21 cellular contexts compared by ENCODE assay signal in genomic region chr7:96313940-96314339, GRCh38. TPM values are rescaled to one million over a fixed set of nuclear protein-coding genes. Genes with fewer than 3 reads are reported as not detected.
DNase-seq lines count a peak whose midpoint lies in the region; FAIRE-seq and TF ChIP-seq lines count a peak whose summit lies in the region.
"Had no signal": no experiment of that assay in that cellular context is flagged by ENCODE, and none has a peak within 500 bp of the region (broad histone marks: within the 10 kb centered on the region; RNA-seq: fewer than 3 reads in every experiment).

No MANE protein-coding gene starts in this region.

- intact Hi-C loops in PC-9 (cut with micrococcal nuclease; ENCODE audit: unreplicated experiment): no loop called here
- intact Hi-C loops in colonic mucosa (cut with DNase I): no loop called here

- no peaks in the 10 kb centered on the region for H3K9me3 Mint-ChIP-seq in type B pancreatic cell
- H3K9me3 Mint-ChIP-seq: CD8-positive, alpha-beta memory T cell; IgD-negative memory B cell had no signal

- BruUV-seq in PC-9 (replicated peaks; lab: Mats Ljungman, UMichigan): no TSS peak

- H3K27ac Mint-ChIP-seq in type B pancreatic cell: peak overlapping the region; percentile 27

- POLR2A ChIA-PET in PC-9 (lab: Charles Lee; ENCODE audit: unreplicated experiment): interaction anchor here (0.6 kb wide), 1 partner anchor 22 kb away, joined by 3 read pairs; no protein-coding TSS in a partner anchor

- no peaks in the 10 kb centered on the region for H3K27me3 Mint-ChIP-seq in type B pancreatic cell
- H3K27me3 Mint-ChIP-seq: CD8-positive, alpha-beta memory T cell; IgD-negative memory B cell had no signal

- H3K4me1 ChIP-seq in PC-9 (replicated peaks; ENCODE audit: insufficient read depth) (peaks cover 50% of the 10 kb centered on the region), keratinocyte (ENCODE audit: control insufficient read depth, extremely low read depth, insufficient read depth, low read length) (peaks cover 16% of the 10 kb centered on the region), colonic mucosa (no peaks in the 10 kb centered on the region)

- peaks cover 25% of the 10 kb centered on the region for H3K36me3 Mint-ChIP-seq in type B pancreatic cell
- H3K36me3 Mint-ChIP-seq: CD8-positive, alpha-beta memory T cell; IgD-negative memory B cell had no signal

- peaks cover 33% of the 10 kb centered on the region for H4K20me1 ChIP-seq in PC-9 (ENCODE audit: insufficient read depth)
- no peaks in the 10 kb centered on the region for H4K20me1 ChIP-seq in keratinocyte (ENCODE audit: control insufficient read depth, extremely low read depth, insufficient read depth, low read length)

- H3K4me2 ChIP-seq in PC-9 (0 out of 2 replicates have a peak overlapping the region, but pooled peaks have one; percentile 0), keratinocyte (ENCODE audit: control insufficient read depth, extremely low read depth, insufficient read depth, low read depth, low read length) (peak overlapping the region; percentile 52)

- no peak overlapping the region for H3K9ac ChIP-seq in keratinocyte (ENCODE audit: control insufficient read depth, extremely low read depth, insufficient read depth, low read length)
- H3K9ac ChIP-seq in colonic mucosa (ENCODE audit: low read depth in 2 of 2, low read length in 2 of 2): no peak overlapping the region

- TF ChIP-seq CTCF in PC-9 (conservative IDR thresholded peaks at IDR 0.05) (no peak), keratinocyte (optimal IDR thresholded peaks at IDR 0.05 in 1 of 3, IDR thresholded peaks at IDR 0.05 in 1 of 3, conservative IDR thresholded peaks at IDR 0.05 in 1 of 3; ENCODE audit: extremely low read depth in 1 of 3, insufficient read depth in 2 of 3, low read length in 3 of 3) (no peak), type B pancreatic cell (conservative IDR thresholded peaks at IDR 0.05) (no peak), colonic mucosa (IDR thresholded peaks at IDR 0.05) (no peak)

- CTCF ChIA-PET in PC-9 (lab: Charles Lee): no interaction called here

- H3K4me1 Mint-ChIP-seq in type B pancreatic cell (ENCODE audit: unreplicated experiment): peaks cover 39% of the 10 kb centered on the region

- no peak overlapping the region for H3K4me3 Mint-ChIP-seq in type B pancreatic cell
- H3K4me3 Mint-ChIP-seq: CD8-positive, alpha-beta memory T cell; IgD-negative memory B cell had no signal

- H3K27me3 ChIP-seq in PC-9 (ENCODE audit: insufficient read depth, low read depth) (no peaks in the 10 kb centered on the region), keratinocyte (ENCODE audit: control insufficient read depth, extremely low read depth, insufficient read depth, low read length) (no peaks in the 10 kb centered on the region), colonic mucosa (no peaks in the 10 kb centered on the region)
- H3K27me3 ChIP-seq: Peyer's patch, SJCRH30 had no signal

- DNase-seq in NCI-H82 (lab: John Stamatoyannopoulos, UW) (peak; percentile 10), NCI-H82 treated with DMSO at 0.1 percent for 48 hours (lab: John Stamatoyannopoulos, UW; ENCODE audit: unreplicated experiment) (no peak), PC-9 (no peak), keratinocyte (ENCODE audit: low read depth, low spot score) (no peak), type B pancreatic cell (ENCODE audit: extremely low spot score, unreplicated experiment) (no peak), UCSD-AML1 (lab: John Stamatoyannopoulos, UW; ENCODE audit: unreplicated experiment) (no peak), colonic mucosa (no peak)
- DNase-seq: 8988T; AML-193; CD8-positive, alpha-beta memory T cell; DMS79; NCI-H1417 treated with DMSO at 0.1 percent for 48 hours; NCI-H187; NCI-H510A treated with DMSO at 0.1 percent for 48 hours; NCI-H748 treated with DMSO at 0.1 percent for 48 hours; Peyer's patch; SJCRH30 had no signal

- dilution Hi-C loops in keratinocyte (cut with MboI; ENCODE audit: extremely low pct_ligation_motif_present, low sequenced_read_pairs): no loop called here

- no peaks in the 10 kb centered on the region for H3K9me1 ChIP-seq in keratinocyte (ENCODE audit: control insufficient read depth, extremely low read depth, insufficient read depth, low read length)

- no peak for FAIRE-seq in keratinocyte (lab: Jason Lieb, UNC)
- FAIRE-seq: D721Med, H54 had no signal

- no peaks in the 10 kb centered on the region for H3K9me2 ChIP-seq in PC-9 (ENCODE audit: insufficient read depth)

- H3K9me3 ChIP-seq in PC-9 (ENCODE audit: insufficient read depth, low read depth) (no peaks in the 10 kb centered on the region; the same call in 1 of the 2 replicates), keratinocyte (ENCODE audit: control insufficient read depth, low read depth, low read length) (no peaks in the 10 kb centered on the region), colonic mucosa (no peaks in the 10 kb centered on the region)
- H3K9me3 ChIP-seq: Peyer's patch, SJCRH30 had no signal

- H3K79me2 ChIP-seq in PC-9 (ENCODE audit: low read depth) (peaks cover 92% of the 10 kb centered on the region), keratinocyte (ENCODE audit: control insufficient read depth, insufficient read depth, low read length) (peaks cover 52% of the 10 kb centered on the region)

- H3F3A ChIP-seq in PC-9 (ENCODE audit: insufficient read depth, low read depth): peaks cover 17% of the 10 kb centered on the region

- H3K27ac ChIP-seq in PC-9 (no peak overlapping the region), keratinocyte (ENCODE audit: control insufficient read depth, insufficient read depth, low read length) (no peak overlapping the region), colonic mucosa (no peak overlapping the region)
- H3K27ac ChIP-seq: C4-2B, Peyer's patch, SJCRH30 had no signal

- H2AFZ ChIP-seq in PC-9: no peak overlapping the region
- no peak overlapping the region for H2AFZ ChIP-seq in keratinocyte (ENCODE audit: control insufficient read depth, low read length)

- H3K4me3 ChIP-seq in PC-9: no peak overlapping the region
- H3K4me3 ChIP-seq in keratinocyte (ENCODE audit: control insufficient read depth in 2 of 3, extremely low read depth in 1 of 3, insufficient read depth in 2 of 3, low read depth in 1 of 3, low read length in 3 of 3): no peak overlapping the region
- H3K4me3 ChIP-seq in colonic mucosa: no peak overlapping the region
- H3K4me3 ChIP-seq: Peyer's patch, SJCRH30 had no signal

- H3K36me3 ChIP-seq in PC-9 (ENCODE audit: low read depth) (peaks cover 34% of the 10 kb centered on the region), keratinocyte (ENCODE audit: control insufficient read depth in 2 of 2, extremely low read depth in 1 of 2, insufficient read depth in 2 of 2, low read length in 2 of 2) (peaks cover 1 to 12% of the 10 kb centered on the region in 2 experiments), colonic mucosa (no peaks in the 10 kb centered on the region)
- H3K36me3 ChIP-seq: Peyer's patch had no signal

RNA-seq across cellular contexts. Expression of gene SLC25A13, which starts 8.0 kb away (rescaled TPM):
- total RNA-seq in PC-9 (2021): 26.4 and 52.5 TPM in 2 replicates
- polyA plus RNA-seq in keratinocyte: 21.0 to 29.4 TPM (median 25.2 TPM) in 3 replicates
- polyA plus RNA-seq in keratinocyte (2011; ENCODE audit: low read depth): 17.9 TPM
- polyA plus RNA-seq in keratinocyte (2011; cell fraction: cytosol; rRNA removed): 18.9 and 28.4 TPM in 2 replicates
- polyA plus RNA-seq in keratinocyte (2011; cell fraction: nucleus; rRNA removed): 29.5 and 32.2 TPM in 2 replicates
- 13.1 and 19.7 TPM in 2 replicates for polyA plus RNA-seq in keratinocyte (2012; ENCODE audit: low replicate concordance)
- 10.1 to 26.7 TPM (median 18.1 TPM) in 3 replicates for polyA minus RNA-seq in keratinocyte
- 23.2 TPM for polyA minus RNA-seq in keratinocyte (2011; cell fraction: cytosol; rRNA and poly(A)+ RNA removed)
- 16.2 and 43.4 TPM in 2 replicates for polyA minus RNA-seq in keratinocyte (2011; cell fraction: nucleus; rRNA and poly(A)+ RNA removed)
- total RNA-seq in type B pancreatic cell (ENCODE audit: low replicate concordance): 46.3 and 55.8 TPM in 2 replicates
- total RNA-seq in colonic mucosa: 10 to 100 TPM; 36.4 to 45.2 TPM
